In the genomic region with DNA sequence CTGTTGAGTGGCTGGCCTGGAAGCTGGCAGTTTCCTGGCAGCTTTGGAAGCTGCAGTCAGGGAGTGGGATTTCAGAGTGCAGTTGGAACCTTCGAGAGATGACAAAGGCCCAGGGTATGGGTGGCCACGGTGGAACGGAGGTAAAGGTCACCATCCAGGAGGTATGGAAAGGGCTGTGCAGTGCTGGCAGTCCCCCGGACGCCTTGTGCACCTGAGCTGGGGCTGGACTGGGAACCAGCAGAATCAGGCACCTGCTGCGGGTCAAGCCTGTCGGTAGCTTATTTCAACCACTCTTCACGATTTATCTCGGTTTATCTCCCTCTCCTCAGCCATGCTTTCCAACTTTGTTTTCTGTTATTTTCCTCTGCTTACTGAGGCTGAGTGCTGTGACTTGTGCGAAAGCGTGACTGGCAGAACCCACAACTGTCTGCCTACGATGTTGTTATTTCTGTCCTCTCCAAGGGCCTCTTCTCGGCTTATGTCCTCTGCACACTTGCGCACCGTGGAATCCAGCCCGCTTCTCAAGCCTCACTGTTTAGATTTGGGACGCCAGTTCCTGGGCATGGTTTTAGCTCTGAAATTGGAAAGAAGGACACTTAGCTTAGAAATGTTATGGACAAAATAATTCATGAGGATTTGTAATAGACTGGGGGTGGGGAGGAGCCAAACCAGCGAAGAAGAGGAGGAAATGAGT, we compare ENCODE assay signal across 1 cellular context.
TF ChIP-seq lines count a peak whose summit lies in the region.

No MANE protein-coding gene starts in this region.

TF ChIP-seq in GM12878, 131 proteins besides CTCF, POLR2A, EP300 and RAD21:
- TF ChIP-seq TBL1XR1 (IDR thresholded peaks at IDR 0.05; ENCODE audit: low read depth, low read length) = no peak
- no peak for TF ChIP-seq SREBF2 (IDR thresholded peaks at IDR 0.05; ENCODE audit: low read length)
- no peak for TF ChIP-seq RELA (IDR thresholded peaks at IDR 0.05; ENCODE audit: borderline replicate concordance, partially characterized antibody)
- TF ChIP-seq, protein P1, sequence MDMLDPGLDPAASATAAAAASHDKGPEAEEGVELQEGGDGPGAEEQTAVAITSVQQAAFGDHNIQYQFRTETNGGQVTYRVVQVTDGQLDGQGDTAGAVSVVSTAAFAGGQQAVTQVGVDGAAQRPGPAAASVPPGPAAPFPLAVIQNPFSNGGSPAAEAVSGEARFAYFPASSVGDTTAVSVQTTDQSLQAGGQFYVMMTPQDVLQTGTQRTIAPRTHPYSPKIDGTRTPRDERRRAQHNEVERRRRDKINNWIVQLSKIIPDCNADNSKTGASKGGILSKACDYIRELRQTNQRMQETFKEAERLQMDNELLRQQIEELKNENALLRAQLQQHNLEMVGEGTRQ (IDR thresholded peaks at IDR 0.05; ENCODE audit: borderline replicate concordance, low read depth, low read length) = no peak
- no peak for TF ChIP-seq POLR2AphosphoS2 (IDR thresholded peaks at IDR 0.05; ENCODE audit: low read depth, low read length)
- no peak for TF ChIP-seq SMAD1 (IDR thresholded peaks at IDR 0.05; ENCODE audit: low read depth, partially characterized antibody)
- no peak for TF ChIP-seq EED (IDR thresholded peaks at IDR 0.05; ENCODE audit: low read depth)
- TF ChIP-seq HDAC2 (IDR thresholded peaks at IDR 0.05) = no peak
- TF ChIP-seq FOXM1 (IDR thresholded peaks at IDR 0.05; ENCODE audit: low read depth, low read length) = no peak
- no peak for TF ChIP-seq IKZF1 (conservative IDR thresholded peaks at IDR 0.05)
- no peak for TF ChIP-seq RB1 (IDR thresholded peaks at IDR 0.05; ENCODE audit: borderline replicate concordance)
- TF ChIP-seq KDM1A (IDR thresholded peaks at IDR 0.05; ENCODE audit: borderline replicate concordance) = no peak
- TF ChIP-seq SREBF1 (IDR thresholded peaks at IDR 0.05; ENCODE audit: low read length) = no peak
- no peak for TF ChIP-seq SUPT20H (IDR thresholded peaks at IDR 0.05; ENCODE audit: borderline replicate concordance, control insufficient read depth, low read depth, low read length)
TF ChIP-seq in GM12878: peak in this region for 0.
